ENCODE assay signal across 15 cellular contexts in genomic region chr21:43271452-43272020, GRCh38.
A peak's percentile ranks its signal among the peaks of the same experiment; 100 is the strongest.
DNase-seq lines count a peak whose midpoint lies in the region; ATAC-seq and TF ChIP-seq lines count a peak whose summit lies in the region.
"Had no signal": no experiment of that assay in that cellular context is flagged by ENCODE, and none has a peak within 500 bp of the region (broad histone marks: within the 10 kb centered on the region; RNA-seq: fewer than 3 reads in every experiment).

No MANE protein-coding gene starts in this region.

- peak overlapping the region; percentile 35 for H3K18ac ChIP-seq in neuronal stem cell (ENCODE audit: low read length)

- WGBS in neuronal stem cell (ENCODE audit: extremely low coverage in 2 of 2, insufficient read length in 2 of 2, insufficient replicate concordance in 1 of 2), 2 donors, result no CpG with 5 or more reads among the region's 19 CpGs

- peaks cover 36% of the 10 kb centered on the region for H3K4me1 ChIP-seq in BE2C
- no peaks in the 10 kb centered on the region for H3K4me1 ChIP-seq in left ventricle myocardium inferior
- peaks cover 2 to 5% of the 10 kb centered on the region in 2 donors for H3K4me1 ChIP-seq in neuronal stem cell (ENCODE audit: control insufficient read depth in 2 of 2, insufficient read depth in 1 of 2, low read depth in 1 of 2, low read length in 2 of 2)

- no peak overlapping the region for H3K4me2 ChIP-seq in neuronal stem cell (ENCODE audit: insufficient read depth, low read length, poor library complexity, severe bottlenecking)

- H3K9ac ChIP-seq in neuronal stem cell (ENCODE audit: low read depth, low read length, poor library complexity), result no peak overlapping the region
- H3K9ac ChIP-seq: GM23248 had no signal

- H2BK120ac ChIP-seq in neuronal stem cell (ENCODE audit: low read depth, low read length), result no peak overlapping the region

- no peak overlapping the region for H4K8ac ChIP-seq in neuronal stem cell (ENCODE audit: low read depth, low read length)

- no peak overlapping the region for H3K4me3 Mint-ChIP-seq in brain
- H3K4me3 Mint-ChIP-seq: CD4-positive, alpha-beta T cell had no signal

- H3K23ac ChIP-seq in neuronal stem cell (ENCODE audit: low read depth, low read length, poor library complexity), result no peak overlapping the region

- no peak overlapping the region for H2BK12ac ChIP-seq in neuronal stem cell (ENCODE audit: low read length)

- H2AK5ac ChIP-seq in neuronal stem cell (ENCODE audit: low read depth, low read length), result no peak overlapping the region

- no peaks in the 10 kb centered on the region for H3K36me3 Mint-ChIP-seq in brain

- H3K36me3 ChIP-seq in BE2C, result no peaks in the 10 kb centered on the region
- no peaks in the 10 kb centered on the region for H3K36me3 ChIP-seq in left ventricle myocardium inferior
- no peaks in the 10 kb centered on the region for H3K36me3 ChIP-seq in neuronal stem cell (replicated peaks in 1 of 2; ENCODE audit: control insufficient read depth in 2 of 2, insufficient read depth in 2 of 2, low read length in 2 of 2)

- H3K9me3 Mint-ChIP-seq in brain, result peaks cover 0 to 2% (median 0%) of the 10 kb centered on the region in 5 experiments
- H3K9me3 Mint-ChIP-seq: CD4-positive, alpha-beta T cell had no signal

- H3K79me1 ChIP-seq in neuronal stem cell (ENCODE audit: low read depth, low read length), result no peaks in the 10 kb centered on the region

- H3K27me3 ChIP-seq in BE2C, result no peaks in the 10 kb centered on the region
- H3K27me3 ChIP-seq in left ventricle myocardium inferior (ENCODE audit: low read depth), result peaks cover 45% of the 10 kb centered on the region
- peaks cover 0 to 18% (median 0%) of the 10 kb centered on the region in 3 experiments for H3K27me3 ChIP-seq in neuronal stem cell (ENCODE audit: control insufficient read depth in 3 of 3, insufficient read depth in 3 of 3, low read depth in 1 of 3, low read length in 3 of 3)

- H4K91ac ChIP-seq in neuronal stem cell (ENCODE audit: low read depth, low read length, poor library complexity), result no peak overlapping the region

- peak; percentile 1 for DNase-seq in BE2C
- peak; percentile 4 for DNase-seq in left ventricle myocardium inferior
- no peak for DNase-seq in neuronal stem cell (ENCODE audit: low spot score)
- DNase-seq in DMS153 (lab: John Stamatoyannopoulos, UW), result no peak
- no peak for DNase-seq in omental fat pad (ENCODE audit: low spot score)
- no peak for DNase-seq in NCI-H1417 (lab: John Stamatoyannopoulos, UW)
- DNase-seq: ACHN; C1 segment of cervical spinal cord; Calu3; CD4-positive, alpha-beta T cell; DMS 273 treated with DMSO at 0.1 percent for 48 hours; DMS79 had no signal

- peak overlapping the region in 4 of 5 experiments; percentile 69 to 98 (median 90) for H3K27ac Mint-ChIP-seq in brain
- H3K27ac Mint-ChIP-seq: CD4-positive, alpha-beta T cell had no signal

- ATAC-seq in HG02588 (IDR thresholded peaks at IDR 0.05; ENCODE audit: unreplicated experiment) (no peak), omental fat pad (ENCODE audit: low FRiP score) (no peak)

- no peak overlapping the region for H2BK15ac ChIP-seq in neuronal stem cell (ENCODE audit: low read length)

- H2AFZ ChIP-seq in neuronal stem cell (ENCODE audit: low read length), result peak overlapping the region; percentile 70
- H2AFZ ChIP-seq: GM23248 had no signal

- H3K27me3 Mint-ChIP-seq in brain, result no peaks in the 10 kb centered on the region

- H3K4me1 Mint-ChIP-seq in brain, result peaks cover 87% of the 10 kb centered on the region

- H3K4me3 ChIP-seq in BE2C (ENCODE audit: low read depth, low read length) (no peak overlapping the region), left ventricle myocardium inferior (no peak overlapping the region), neuronal stem cell (ENCODE audit: low read length in 2 of 2) (no peak overlapping the region)
- H3K4me3 ChIP-seq: GM23248 had no signal

- no peak overlapping the region for H3K4ac ChIP-seq in neuronal stem cell (ENCODE audit: low read length)

- no peak overlapping the region for H2BK5ac ChIP-seq in neuronal stem cell (ENCODE audit: low read length)

- intact Hi-C loops in left ventricle myocardium inferior (cut with micrococcal nuclease), result no loop called here

- H3K9me3 ChIP-seq in BE2C (no peaks in the 10 kb centered on the region), left ventricle myocardium inferior (replicated peaks) (no peaks in the 10 kb centered on the region), neuronal stem cell (replicated peaks in 1 of 2; ENCODE audit: control insufficient read depth in 2 of 2, insufficient read depth in 1 of 2, low read depth in 1 of 2, low read length in 2 of 2) (no peaks in the 10 kb centered on the region)

- no peak overlapping the region for H3K27ac ChIP-seq in left ventricle myocardium inferior (replicated peaks)
- no peak overlapping the region for H3K27ac ChIP-seq in neuronal stem cell (replicated peaks; ENCODE audit: low read length)
- H3K27ac ChIP-seq: GM23248 had no signal

- TF ChIP-seq CTCF in BE2C (IDR thresholded peaks at IDR 0.05; ENCODE audit: low read depth, low read length) (no peak), brain (conservative IDR thresholded peaks at IDR 0.05) (no peak), left ventricle myocardium inferior (IDR thresholded peaks at IDR 0.05; ENCODE audit: borderline replicate concordance) (no peak), omental fat pad (IDR thresholded peaks at IDR 0.05) (no peak)

- H3K14ac ChIP-seq in neuronal stem cell (ENCODE audit: low read length), result no peak overlapping the region

Comparison
In these comparisons a context has a peak if more than half of its experiments do, and no peak if none do; other contexts are left out.
1. DNase-seq: peak in BE2C (single experiment) and left ventricle myocardium inferior (single experiment); none in neuronal stem cell (single experiment), DMS153 (single experiment), omental fat pad (single experiment) and NCI-H1417 (0 of 3).